10 cellular contexts compared by ENCODE assay signal in genomic region chr5:179344301-179345178, GRCh38. TPM values are rescaled to one million over a fixed set of nuclear protein-coding genes. Genes with fewer than 3 reads are reported as not detected.
DNase-seq lines count a peak whose midpoint lies in the region; ATAC-seq and TF ChIP-seq lines count a peak whose summit lies in the region.
"Had no signal": no experiment of that assay in that cellular context is flagged by ENCODE, and none has a peak within 500 bp of the region (broad histone marks: within the 10 kb centered on the region; RNA-seq: fewer than 3 reads in every experiment).

No MANE protein-coding gene starts in this region.

- peak overlapping the region; percentile 28; the same call in 1 of the 2 replicates for H4K91ac ChIP-seq in IMR-90 (ENCODE audit: insufficient read depth, low read depth, low read length)

- peaks cover 71% of the 10 kb centered on the region for H3K27me3 Mint-ChIP-seq in neural crest cell (ENCODE audit: low read depth)

- peak overlapping the region; percentile 74 for H3K27ac ChIP-seq in IMR-90 (ENCODE audit: insufficient read depth, low read length)

- H3K36me3 Mint-ChIP-seq in neural crest cell (ENCODE audit: low read depth): no peaks in the 10 kb centered on the region
- H3K36me3 Mint-ChIP-seq: stimulated activated effector memory CD8-positive, alpha-beta T cell treated with anti-CD3 and anti-CD28 coated beads, Interleukin-12 subunit alpha, Interleukin-12 subunit beta, amount 100 ng/mL, for 72 hours had no signal

- intact Hi-C loops in IMR-90 (cut with micrococcal nuclease): loop anchor here (1.0 to 5.0 kb wide), 4 partner anchors 34 to 144 kb away; no protein-coding TSS in a partner anchor

- POLR2A ChIA-PET in AG04449 (lab: Yijun Ruan, JAX) (interaction anchor here (0.8 kb wide), 1 partner anchor 62 kb away, joined by 3 read pairs; no protein-coding TSS in a partner anchor), IMR-90 (lab: Charles Lee; ENCODE audit: unreplicated experiment) (interaction anchor here (0.6 to 0.7 kb wide), 2 partner anchors 196 to 569 kb away, joined by 6 to 9 read pairs; no protein-coding TSS in a partner anchor)

- H3K27ac Mint-ChIP-seq in neural crest cell (ENCODE audit: unreplicated experiment): no peak overlapping the region
- H3K27ac Mint-ChIP-seq: stimulated activated effector memory CD8-positive, alpha-beta T cell treated with anti-CD3 and anti-CD28 coated beads, Interleukin-12 subunit alpha, Interleukin-12 subunit beta, amount 100 ng/mL, for 72 hours had no signal

- peak overlapping the region; percentile 44 for H2BK5ac ChIP-seq in IMR-90 (ENCODE audit: low read depth, low read length, poor library complexity, severe bottlenecking)

- dilution Hi-C loops in IMR-90 (cut with HindIII; ENCODE audit: low sequenced_read_pairs, unreplicated experiment): no loop called here

- H3K36me3 ChIP-seq in IMR-90 (ENCODE audit: control insufficient read depth, insufficient read depth, low read length): peaks cover 8% of the 10 kb centered on the region; the same call in 1 of the 2 replicates

- TF ChIP-seq POLR2A in IMR-90 (IDR thresholded peaks at IDR 0.05; ENCODE audit: low read depth, low read length): no peak; the same call in 1 of the 2 replicates

- peaks cover 10% of the 10 kb centered on the region for H3K4me1 Mint-ChIP-seq in neural crest cell

- peak overlapping the region; percentile 67 for H3K4me3 Mint-ChIP-seq in neural crest cell
- H3K4me3 Mint-ChIP-seq: stimulated activated effector memory CD8-positive, alpha-beta T cell treated with anti-CD3 and anti-CD28 coated beads, Interleukin-12 subunit alpha, Interleukin-12 subunit beta, amount 100 ng/mL, for 72 hours had no signal

- H3K56ac ChIP-seq in IMR-90 (ENCODE audit: extremely low read depth, insufficient read depth, low read length): no peak overlapping the region

- WGBS in IMR-90 (ENCODE audit: extremely low coverage in 2 of 2, insufficient read length in 1 of 2), 2 experiments: 0% methylated on average over 41 of the region's 92 CpGs; no CpG with 5 or more reads in 1 of the 2 experiments

- peaks cover 16 to 45% of the 10 kb centered on the region in 2 experiments for H3K79me1 ChIP-seq in IMR-90 (ENCODE audit: low read depth in 1 of 2, low read length in 2 of 2)

- peaks cover 30% of the 10 kb centered on the region for H4K20me1 ChIP-seq in IMR-90 (ENCODE audit: insufficient read depth, low read length)

- BruUV-seq in IMR-90 (replicated peaks; lab: Mats Ljungman, UMichigan): no TSS peak

- H3K18ac ChIP-seq in IMR-90 (ENCODE audit: low read depth, low read length): peak overlapping the region; percentile 31; the same call in 1 of the 2 replicates

- H2BK20ac ChIP-seq in IMR-90 (ENCODE audit: low read depth, low read length): no peak overlapping the region

- H3K23ac ChIP-seq in IMR-90 (ENCODE audit: low read depth, low read length): peak overlapping the region; percentile 62; the same call in 1 of the 2 replicates

- no peaks in the 10 kb centered on the region; the same call in 1 of the 2 replicates for H3K27me3 ChIP-seq in IMR-90 (ENCODE audit: control insufficient read depth, insufficient read depth, low read length)

- H2AK5ac ChIP-seq in IMR-90 (ENCODE audit: low read depth, low read length): no peak overlapping the region

- peak overlapping the region in 1 of 2 experiments; percentile 40; a peak in 1 of 4 replicates for H4K8ac ChIP-seq in IMR-90 (ENCODE audit: low read depth in 2 of 2, low read length in 2 of 2)

- H2AFZ ChIP-seq in IMR-90 (replicated peaks; ENCODE audit: low read length, poor library complexity): peak overlapping the region; percentile 91

- H3K14ac ChIP-seq in IMR-90 (replicated peaks; ENCODE audit: low read depth, low read length): peak overlapping the region; percentile 77; the same call in 1 of the 2 replicates

- H2BK15ac ChIP-seq in IMR-90 (ENCODE audit: low read depth, low read length): no peak overlapping the region; the same call in 2 of the 3 replicates

- no peaks in the 10 kb centered on the region for H3K9me3 ChIP-seq in IMR-90 (ENCODE audit: control insufficient read depth, insufficient read depth, low read length)

- CTCF ChIA-PET in AG04449 (lab: Yijun Ruan, JAX): interaction anchor here (0.7 to 3.9 kb wide), 17 partner anchors 9 to 177 kb away, joined by 3 to 48 read pairs (median 4); no protein-coding TSS in a partner anchor
- CTCF ChIA-PET in IMR-90 (lab: Yijun Ruan, JAX): interaction anchor here (1.4 to 1.5 kb wide), 2 partner anchors 10 to 177 kb away, joined by 8 to 9 read pairs; no protein-coding TSS in a partner anchor

- no peak for DNase-seq in AG04449 (ENCODE audit: low read depth, low spot score)
- DNase-seq in IMR-90: peak; percentile 22
- DNase-seq in fibroblast of the aortic adventitia (ENCODE audit: low read depth): peak; percentile 16
- DNase-seq in neural crest cell (ENCODE audit: low read depth, low spot score): peak; percentile 27
- no peak for DNase-seq in DMS53 (lab: John Stamatoyannopoulos, UW)
- no peak for DNase-seq in putamen (ENCODE audit: low spot score)
- DNase-seq: NCI-H774 had no signal

- no peaks in the 10 kb centered on the region for H3K9me3 Mint-ChIP-seq in neural crest cell
- H3K9me3 Mint-ChIP-seq: stimulated activated effector memory CD8-positive, alpha-beta T cell treated with anti-CD3 and anti-CD28 coated beads, Interleukin-12 subunit alpha, Interleukin-12 subunit beta, amount 100 ng/mL, for 72 hours had no signal

- H3K9me1 ChIP-seq in IMR-90 (ENCODE audit: insufficient read depth, low read length): peaks cover 4% of the 10 kb centered on the region

- H3K4me3 ChIP-seq in AG04449 (ENCODE audit: low read depth, low read length) (peak overlapping the region; percentile 78), IMR-90 (ENCODE audit: insufficient read depth, low read depth, low read length) (peak overlapping the region; percentile 93), fibroblast of the aortic adventitia (ENCODE audit: low read depth, low read length) (peak overlapping the region; percentile 86)

- peak; percentile 45 for ATAC-seq in IMR-90 (ENCODE audit: low read depth)
- ATAC-seq in HG02571 (IDR thresholded peaks at IDR 0.05; ENCODE audit: unreplicated experiment): no peak
- ATAC-seq in HG03108 (IDR thresholded peaks at IDR 0.05; ENCODE audit: unreplicated experiment): no peak
- ATAC-seq: stimulated activated effector memory CD8-positive, alpha-beta T cell treated with anti-CD3 and anti-CD28 coated beads, Interleukin-12 subunit alpha, Interleukin-12 subunit beta, amount 100 ng/mL, for 72 hours had no signal

- H3K9ac ChIP-seq in IMR-90 (ENCODE audit: low read depth, low read length): peak overlapping the region; percentile 89

- no peak overlapping the region for H4K5ac ChIP-seq in IMR-90 (ENCODE audit: low read depth, low read length)

- peak overlapping the region; percentile 97 for H2AK9ac ChIP-seq in IMR-90 (replicated peaks; ENCODE audit: low read depth, low read length, poor library complexity)

- in situ Hi-C loops in IMR-90 (cut with MboI; ENCODE audit: low sequenced_read_pairs): loop anchor here (5.0 to 10.0 kb wide), 2 partner anchors 150 to 177 kb away; no protein-coding TSS in a partner anchor

- peak overlapping the region; percentile 85 for H3K4me2 ChIP-seq in IMR-90 (ENCODE audit: low read depth, low read length)

- TF ChIP-seq CTCF in AG04449 (IDR thresholded peaks at IDR 0.05; ENCODE audit: insufficient read depth, low read length, missing control alignments): no peak
- TF ChIP-seq CTCF in IMR-90 (conservative IDR thresholded peaks at IDR 0.05; ENCODE audit: low read depth, low read length): no peak
- TF ChIP-seq CTCF in fibroblast of the aortic adventitia (IDR thresholded peaks at IDR 0.05; ENCODE audit: insufficient read depth, low read length): peak; percentile 0
- TF ChIP-seq CTCF in neural crest cell (conservative IDR thresholded peaks at IDR 0.05): peak; percentile 25

- peaks cover 15% of the 10 kb centered on the region for H3K4me1 ChIP-seq in IMR-90 (ENCODE audit: control insufficient read depth, insufficient read depth, low read length)

- no peak for TF ChIP-seq RAD21 in IMR-90 (IDR thresholded peaks at IDR 0.05; ENCODE audit: low read length)

- peak overlapping the region; percentile 58; the same call in 1 of the 2 replicates for H3K4ac ChIP-seq in IMR-90 (ENCODE audit: low read depth, low read length)

- H2BK120ac ChIP-seq in IMR-90 (ENCODE audit: low read depth, low read length): no peak overlapping the region

TF ChIP-seq in IMR-90, 13 proteins besides CTCF, POLR2A, EP300 and RAD21:
- peak; percentile 33; the same call in 1 of the 2 replicates for TF ChIP-seq MAZ (IDR thresholded peaks at IDR 0.05; ENCODE audit: borderline replicate concordance, low read depth, low read length)
- no peak for TF ChIP-seq CHD1 (IDR thresholded peaks at IDR 0.05; ENCODE audit: low read depth, low read length)

RNA-seq across cellular contexts. Expression of gene ADAMTS2, which starts 0.7 kb away (rescaled TPM):
- 18.3 and 19.0 TPM in 2 replicates for total RNA-seq in IMR-90 (2012; rRNA removed)
- polyA plus RNA-seq in IMR-90 (2012; rRNA removed): 58.8 and 68.2 TPM in 2 replicates
- 45.1 and 77.2 TPM in 2 replicates for polyA plus RNA-seq in IMR-90 (2012; cell fraction: cytosol; rRNA removed)
- polyA plus RNA-seq in IMR-90 (2012; cell fraction: nucleus; rRNA removed; ENCODE audit: low replicate concordance): 77.0 and 118 TPM in 2 replicates
- 25.8 and 66.6 TPM in 2 replicates for total RNA-seq in fibroblast of the aortic adventitia (ENCODE audit: low replicate concordance)
- total RNA-seq in neural crest cell: 1.5 and 1.7 TPM in 2 replicates

Comparison
In these comparisons a context has a peak if more than half of its experiments do, and no peak if none do; other contexts are left out.
1. DNase-seq: peak in IMR-90 (single experiment), fibroblast of the aortic adventitia (single experiment) and neural crest cell (single experiment); none in AG04449 (single experiment), DMS53 (single experiment) and putamen (single experiment).
2. CTCF ChIP-seq: peak in fibroblast of the aortic adventitia (single experiment) and neural crest cell (single experiment); none in AG04449 (single experiment) and IMR-90 (single experiment).
3. Peak in every context shown above with its lines, with median percentiles within 50 percentile points of each other: H3K4me3 ChIP-seq.